Comparison of ENCODE assay signal across 1 cellular context in genomic region chr6:31796993-31797385, GRCh38.
TF ChIP-seq lines count a peak whose summit lies in the region.

No MANE protein-coding gene starts in this region.

TF ChIP-seq in SK-N-SH, 30 proteins besides CTCF, POLR2A, EP300 and RAD21:
- TF ChIP-seq SMC3 (IDR thresholded peaks at IDR 0.05; ENCODE audit: low read depth, low read length): no peak
- no peak for TF ChIP-seq FOXJ3 (CRISPR knock-in tag; IDR thresholded peaks at IDR 0.05)
- TF ChIP-seq REST (IDR thresholded peaks at IDR 0.05; ENCODE audit: low read depth, low read length): no peak
- TF ChIP-seq USF2 (IDR thresholded peaks at IDR 0.05; ENCODE audit: borderline replicate concordance, low read depth, low read length): no peak
- TF ChIP-seq FOSL2 (IDR thresholded peaks at IDR 0.05; ENCODE audit: borderline replicate concordance, low read depth): no peak
- TF ChIP-seq POLR2AphosphoS5 (IDR thresholded peaks at IDR 0.05; ENCODE audit: low read depth, low read length): no peak
- TF ChIP-seq JUND (IDR thresholded peaks at IDR 0.05): no peak
- TF ChIP-seq MEF2A (IDR thresholded peaks at IDR 0.05; ENCODE audit: borderline replicate concordance, low read depth): no peak
- TF ChIP-seq MXI1 (IDR thresholded peaks at IDR 0.05; ENCODE audit: low read depth, low read length): no peak
- TF ChIP-seq USF1 (IDR thresholded peaks at IDR 0.05; ENCODE audit: borderline replicate concordance, low read depth): no peak
